Comparison of ENCODE assay signal across 10 cellular contexts in genomic region chr9:134225186-134225585, GRCh38.
"Had no signal": no experiment of that assay in that cellular context is flagged by ENCODE, and none has a peak within 500 bp of the region (broad histone marks: within the 10 kb centered on the region; RNA-seq: fewer than 3 reads in every experiment).

No MANE protein-coding gene starts in this region.

- H3K4me3 Mint-ChIP-seq: activated naive CD4-positive, alpha-beta T cell treated with anti-CD3 and anti-CD28 coated beads, Interleukin-2, amount 50 U/mL, for 24 hours; central memory CD8-positive, alpha-beta T cell; natural killer cell treated with Interleukin-12 subunit alpha and Interleukin-12 subunit beta and Interleukin-15 and Interleukin-18, amount 100 ng/mL, for 72 hours; type B pancreatic cell had no signal

- H3K4me1 Mint-ChIP-seq: activated naive CD4-positive, alpha-beta T cell treated with anti-CD3 and anti-CD28 coated beads, Interleukin-2, amount 50 U/mL, for 24 hours; central memory CD8-positive, alpha-beta T cell had no signal

- H3K9me3 Mint-ChIP-seq: activated naive CD4-positive, alpha-beta T cell treated with anti-CD3 and anti-CD28 coated beads, Interleukin-2, amount 50 U/mL, for 24 hours; central memory CD8-positive, alpha-beta T cell; natural killer cell treated with Interleukin-12 subunit alpha and Interleukin-12 subunit beta and Interleukin-15 and Interleukin-18, amount 100 ng/mL, for 72 hours; type B pancreatic cell had no signal

- H3K27ac Mint-ChIP-seq: activated naive CD4-positive, alpha-beta T cell treated with anti-CD3 and anti-CD28 coated beads, Interleukin-2, amount 50 U/mL, for 24 hours; natural killer cell treated with Interleukin-12 subunit alpha and Interleukin-12 subunit beta and Interleukin-15 and Interleukin-18, amount 100 ng/mL, for 72 hours; type B pancreatic cell had no signal

- H3K36me3 Mint-ChIP-seq: activated naive CD4-positive, alpha-beta T cell treated with anti-CD3 and anti-CD28 coated beads, Interleukin-2, amount 50 U/mL, for 24 hours; natural killer cell treated with Interleukin-12 subunit alpha and Interleukin-12 subunit beta and Interleukin-15 and Interleukin-18, amount 100 ng/mL, for 72 hours; type B pancreatic cell had no signal

- ATAC-seq: body of pancreas; natural killer cell treated with Interleukin-12 subunit alpha and Interleukin-12 subunit beta and Interleukin-15 and Interleukin-18, amount 100 ng/mL, for 72 hours; pancreas; stimulated activated naive CD8-positive, alpha-beta T cell treated with anti-CD3 and anti-CD28 coated beads, Interleukin-15, Interleukin-2, amounts not matched to agents 100 U/mL and 50 U/mL, for 24 hours had no signal

- DNase-seq: body of pancreas; effector memory CD4-positive, alpha-beta T cell; hippocampal formation; mammary epithelial cell; stimulated activated naive CD8-positive, alpha-beta T cell treated with anti-CD3 and anti-CD28 coated beads, Interleukin-15, Interleukin-2, amounts not matched to agents 100 U/mL and 50 U/mL, for 24 hours had no signal

- H3K27me3 Mint-ChIP-seq: activated naive CD4-positive, alpha-beta T cell treated with anti-CD3 and anti-CD28 coated beads, Interleukin-2, amount 50 U/mL, for 24 hours had no signal
